Comparison of ENCODE assay signal across 19 cellular contexts in the genomic region with DNA sequence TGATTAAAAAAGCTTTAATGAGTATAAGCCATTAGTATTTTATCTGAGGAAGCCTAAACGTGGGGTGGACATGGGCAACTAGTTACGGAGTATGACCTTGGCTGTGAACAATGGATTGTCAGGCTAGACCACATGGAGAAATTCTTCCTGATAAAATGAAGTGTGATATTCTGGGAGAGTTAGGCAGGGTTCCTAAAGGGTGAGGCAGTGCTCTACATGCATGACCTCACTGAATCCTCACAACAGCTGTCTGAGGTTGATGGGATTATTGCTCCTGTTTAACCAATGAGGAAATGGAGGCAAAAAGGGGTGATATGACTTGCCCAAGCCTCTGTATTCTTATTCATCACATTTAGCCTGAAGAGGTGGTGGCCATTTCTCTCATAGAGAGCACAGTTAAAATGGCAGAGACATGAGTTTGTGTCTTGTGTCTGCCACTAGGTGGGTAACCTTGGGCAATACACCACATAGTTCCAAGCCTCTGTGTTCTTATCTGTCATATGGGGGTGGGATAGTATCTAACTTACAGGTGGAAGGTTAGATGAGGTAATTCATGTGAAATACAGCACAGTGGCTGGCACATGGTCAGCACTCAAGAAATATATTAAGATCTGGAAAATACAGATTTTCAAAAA.
DNase-seq lines count a peak whose midpoint lies in the region; ATAC-seq, FAIRE-seq and TF ChIP-seq lines count a peak whose summit lies in the region.
"Had no signal": no experiment of that assay in that cellular context is flagged by ENCODE, and none has a peak within 500 bp of the region (broad histone marks: within the 10 kb centered on the region; RNA-seq: fewer than 3 reads in every experiment).

No MANE protein-coding gene starts in this region.

- no peaks in the 10 kb centered on the region for H3K9me1 ChIP-seq in K562 (ENCODE audit: control insufficient read depth, insufficient read depth, low read length)

- POLR2A ChIA-PET in K562 (lab: Yijun Ruan, JAX): no interaction called here

- in situ Hi-C loops in K562 (cut with MboI): no loop called here

- H3K4me1 ChIP-seq in Loucy (ENCODE audit: insufficient read depth, low read length, poor library complexity, severe bottlenecking) (no peaks in the 10 kb centered on the region), K562 (replicated peaks in 1 of 2; ENCODE audit: control insufficient read depth in 2 of 2, insufficient read depth in 2 of 2, low read length in 2 of 2) (no peaks in the 10 kb centered on the region)

- TF ChIP-seq RAD21 in K562 (CRISPR knock-in tag; conservative IDR thresholded peaks at IDR 0.05 in 1 of 2, IDR thresholded peaks at IDR 0.05 in 1 of 2): peak in 1 of 2 experiments; percentile 31; a peak in 1 of 4 replicates

- H2AFZ ChIP-seq in Loucy (ENCODE audit: low read length): peak overlapping the region; percentile 46; the same call in 1 of the 2 replicates
- H2AFZ ChIP-seq in K562 (ENCODE audit: low read depth, low read length): no peak overlapping the region

- H3K4me2 ChIP-seq in Loucy (ENCODE audit: low read depth, low read length, poor library complexity, severe bottlenecking) (no peak overlapping the region), K562 (ENCODE audit: insufficient read depth, low read length) (no peak overlapping the region)

- no peaks in the 10 kb centered on the region for H3K9me2 ChIP-seq in Loucy (replicated peaks; ENCODE audit: low read depth, low read length)

- no peak for TF ChIP-seq EP300 in K562 (IDR thresholded peaks at IDR 0.05; ENCODE audit: low read length)

- 5% methylated on average over 2 of the region's 2 CpGs for WGBS in K562 (ENCODE audit: insufficient coverage, low coverage, missing lambda C conversion rate)

- ATAC-seq in K562 (peak; percentile 72), GM21526 (IDR thresholded peaks at IDR 0.05; ENCODE audit: low FRiP score, unreplicated experiment) (no peak), GM19467 (IDR thresholded peaks at IDR 0.05; ENCODE audit: unreplicated experiment) (no peak)
- ATAC-seq: stimulated activated memory B cell treated with anti-CD40 and anti-IgM and Interleukin-4, amounts not matched to agents 10 μg/mL and 1 μg/mL and 100 μg/mL, for 72 hours had no signal

- H4K20me1 ChIP-seq in Loucy (ENCODE audit: insufficient read depth, low read length, poor library complexity, severe bottlenecking) (no peaks in the 10 kb centered on the region), K562 (replicated peaks; ENCODE audit: control insufficient read depth, insufficient read depth, low read length) (no peaks in the 10 kb centered on the region)

- no peak overlapping the region for H3K9ac ChIP-seq in Loucy (ENCODE audit: low read depth, low read length, poor library complexity, severe bottlenecking)
- H3K9ac ChIP-seq in K562 (ENCODE audit: insufficient read depth in 1 of 2, low read depth in 2 of 2, low read length in 2 of 2): no peak overlapping the region

- CTCF ChIA-PET in K562 (lab: Yijun Ruan, JAX; ENCODE audit: low intra/inter-chr PET ratio): no interaction called here

- DNase-seq in DMS 273 (lab: John Stamatoyannopoulos, UW; ENCODE audit: unreplicated experiment): peak; percentile 24
- no peak for DNase-seq in DMS 273 treated with DMSO at 0.1 percent for 48 hours (lab: John Stamatoyannopoulos, UW)
- DNase-seq in K562 (ENCODE audit: extremely low read depth in 1 of 4, low spot score in 3 of 4): no peak
- peak; percentile 95 for DNase-seq in myocyte (ENCODE audit: low read depth)
- no peak for DNase-seq in NCI-H1436 (lab: John Stamatoyannopoulos, UW)
- DNase-seq: activated CD4-positive, alpha-beta T cell treated with anti-CD3 and anti-CD28 coated beads, Interleukin-2, amount 50 U/mL, for 48 hours; activated naive CD4-positive, alpha-beta T cell treated with anti-CD3 and anti-CD28 coated beads, Interleukin-2, amount 10 ng/mL, durations not matched to agents 7 days and 5 days; activated T-cell treated with anti-CD3 and anti-CD28 coated beads, Interleukin-2, amount 50 U/mL, for 24 hours; esophagus squamous epithelium; NCI-H1092; NCI-H526 treated with DMSO at 0.1 percent for 48 hours; psoas muscle; tibial artery had no signal

- H3K4me3 ChIP-seq in Loucy (ENCODE audit: low read length, poor library complexity, severe bottlenecking) (no peak overlapping the region), K562 (no peak overlapping the region)
- H3K4me3 ChIP-seq: esophagus squamous epithelium, psoas muscle, tibial artery had no signal

- no TSS peak for BruUV-seq in K562 (replicated peaks; lab: Mats Ljungman, UMichigan)

- no peak for FAIRE-seq in K562 (lab: Jason Lieb, UNC)
- FAIRE-seq: GM19239 had no signal

- H3K36me3 ChIP-seq in Loucy (ENCODE audit: insufficient read depth, low read length): no peaks in the 10 kb centered on the region
- no peaks in the 10 kb centered on the region for H3K36me3 ChIP-seq in K562 (ENCODE audit: control insufficient read depth, insufficient read depth, low read length)
- H3K36me3 ChIP-seq: esophagus squamous epithelium, tibial artery had no signal

- TF ChIP-seq CTCF in Loucy (conservative IDR thresholded peaks at IDR 0.05; ENCODE audit: low read length) (0 out of 2 replicates have a peak, but pooled peaks have one; percentile 18), K562 (IDR thresholded peaks at IDR 0.05 in 2 of 3, conservative IDR thresholded peaks at IDR 0.05 in 1 of 3; ENCODE audit: insufficient read depth in 2 of 3, low read depth in 1 of 3, low read length in 3 of 3) (peak in 1 of 3 experiments; percentile 15; a peak in 1 of 6 replicates)

- H3K79me2 ChIP-seq in Loucy (ENCODE audit: insufficient read depth, low read length) (no peaks in the 10 kb centered on the region), K562 (ENCODE audit: control insufficient read depth, insufficient read depth, low read length) (no peaks in the 10 kb centered on the region)

- no peak overlapping the region for H3K27ac ChIP-seq in K562 (ENCODE audit: extremely low read depth, low read depth, low read length)
- H3K27ac ChIP-seq: 22Rv1, esophagus squamous epithelium, psoas muscle, tibial artery had no signal

- no peak for TF ChIP-seq POLR2A in K562 (conservative IDR thresholded peaks at IDR 0.05)

- H3F3A ChIP-seq in Loucy (ENCODE audit: low read depth): no peaks in the 10 kb centered on the region

- intact Hi-C loops in K562 (cut with micrococcal nuclease): no loop called here

- H3K9me3 ChIP-seq in Loucy (ENCODE audit: insufficient read depth, low read depth, low read length) (no peaks in the 10 kb centered on the region), K562 (replicated peaks; ENCODE audit: control insufficient read depth, insufficient read depth, low read depth, low read length) (no peaks in the 10 kb centered on the region)
- H3K9me3 ChIP-seq: esophagus squamous epithelium, psoas muscle, tibial artery had no signal

- no peaks in the 10 kb centered on the region for H3K27me3 ChIP-seq in Loucy (ENCODE audit: insufficient read depth, low read length, poor library complexity, severe bottlenecking)
- H3K27me3 ChIP-seq in K562 (ENCODE audit: control insufficient read depth in 2 of 2, insufficient read depth in 2 of 2, low read length in 2 of 2): no peaks in the 10 kb centered on the region
- H3K27me3 ChIP-seq: esophagus squamous epithelium, tibial artery had no signal

TF ChIP-seq in K562, 482 proteins besides CTCF, POLR2A, EP300 and RAD21:
- TF ChIP-seq BHLHE40 (IDR thresholded peaks at IDR 0.05; ENCODE audit: low read length): no peak
- 0 out of 2 replicates have a peak, but pooled peaks have one; percentile 6 for TF ChIP-seq EGR1 (conservative IDR thresholded peaks at IDR 0.05)
- no peak for TF ChIP-seq CEBPG (CRISPR knock-in tag; IDR thresholded peaks at IDR 0.05)
- 0 out of 4 replicates have a peak, but pooled peaks of 1 of the 2 experiments have one; percentile 11 for TF ChIP-seq CEBPG (tag; conservative IDR thresholded peaks at IDR 0.05 in 1 of 2, IDR thresholded peaks at IDR 0.05 in 1 of 2)
- TF ChIP-seq L3MBTL2 (IDR thresholded peaks at IDR 0.05): no peak

Comparison
In these comparisons a context has a peak if more than half of its experiments do, and no peak if none do; other contexts are left out.
1. DNase-seq: peak in DMS 273 (single experiment) and myocyte (single experiment); none in DMS 273 treated with DMSO at 0.1 percent for 48 hours (single experiment), K562 (0 of 4) and NCI-H1436 (single experiment).